Comparison of ENCODE assay signal across 15 cellular contexts in the genomic region with DNA sequence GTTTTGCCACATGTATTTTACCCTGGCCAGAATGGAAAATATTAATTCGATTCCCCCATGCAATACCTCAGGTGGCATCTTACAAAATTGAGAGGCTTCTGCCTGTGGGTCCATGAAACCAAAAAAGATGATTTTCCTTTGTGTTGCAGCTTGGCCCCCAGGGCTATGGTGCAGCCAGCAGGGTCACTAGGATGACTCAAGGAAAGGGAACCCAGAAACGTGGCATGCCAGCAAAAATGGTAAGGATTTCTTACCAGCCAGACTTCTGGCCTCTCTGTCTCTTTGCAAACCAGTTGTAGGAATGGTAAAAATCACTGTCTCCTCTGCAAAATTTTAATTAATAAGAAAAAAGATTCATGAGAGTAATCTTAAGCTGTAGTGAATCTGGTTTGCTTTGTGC. TPM values are rescaled to one million over a fixed set of nuclear protein-coding genes. Genes with fewer than 3 reads are reported as not detected.
DNase-seq lines count a peak whose midpoint lies in the region; ATAC-seq and TF ChIP-seq lines count a peak whose summit lies in the region.
"Had no signal": no experiment of that assay in that cellular context is flagged by ENCODE, and none has a peak within 500 bp of the region (broad histone marks: within the 10 kb centered on the region; RNA-seq: fewer than 3 reads in every experiment).

No MANE protein-coding gene starts in this region.

- H3F3A ChIP-seq in GM23338 (replicated peaks; ENCODE audit: low read depth) (no peaks in the 10 kb centered on the region), PC-3 (ENCODE audit: low read length, unreplicated experiment) (no peaks in the 10 kb centered on the region)

- CTCF ChIA-PET in PC-3 (lab: Charles Lee), result no interaction called here

- H4K20me1 ChIP-seq in GM23338 (replicated peaks; ENCODE audit: insufficient read depth), result no peaks in the 10 kb centered on the region
- no peaks in the 10 kb centered on the region for H4K20me1 ChIP-seq in PC-3 (ENCODE audit: low read length)
- H4K20me1 ChIP-seq: BLaER1 had no signal

- no peaks in the 10 kb centered on the region for H3K27me3 Mint-ChIP-seq in GM23338 (ENCODE audit: insufficient read depth, low read depth, poor library complexity)
- peaks cover 30 to 46% of the 10 kb centered on the region in 2 donors for H3K27me3 Mint-ChIP-seq in natural killer cell (ENCODE audit: low read depth in 2 of 2)

- no peak overlapping the region for H3K4me2 ChIP-seq in GM23338
- no peak overlapping the region for H3K4me2 ChIP-seq in PC-3 (ENCODE audit: low read length)
- H3K4me2 ChIP-seq: BLaER1 had no signal

- no peak overlapping the region; the same call in 1 of the 2 replicates for H3K27ac Mint-ChIP-seq in GM23338
- no peak overlapping the region for H3K27ac Mint-ChIP-seq in natural killer cell
- H3K27ac Mint-ChIP-seq: CD4-positive, CD25-positive, alpha-beta regulatory T cell had no signal

- H3K4me1 Mint-ChIP-seq in GM23338, result peaks cover 3% of the 10 kb centered on the region; the same call in 1 of the 3 replicates
- no peaks in the 10 kb centered on the region for H3K4me1 Mint-ChIP-seq in natural killer cell

- H3K27ac ChIP-seq in GM23338 (ENCODE audit: low read depth) (no peak overlapping the region), PC-3 (ENCODE audit: low read length) (no peak overlapping the region), iPS-20b (ENCODE audit: low read length) (no peak overlapping the region)
- H3K27ac ChIP-seq: BLaER1 had no signal

- H3K9me2 ChIP-seq in GM23338 (ENCODE audit: insufficient read depth) (no peaks in the 10 kb centered on the region), PC-3 (replicated peaks; ENCODE audit: low read length) (no peaks in the 10 kb centered on the region)

- DNase-seq in EH (ENCODE audit: low read depth) (peak; percentile 66), GM23338 (ENCODE audit: low spot score) (no peak), PC-3 (no peak), NCI-H2107 treated with DMSO at 0.1 percent for 48 hours (lab: John Stamatoyannopoulos, UW; ENCODE audit: unreplicated experiment) (no peak), NCI-H1092 (lab: John Stamatoyannopoulos, UW) (no peak), natural killer cell (no peak)
- DNase-seq: 8988T; AML-193; CD4-positive, CD25-positive, alpha-beta regulatory T cell; GDM1; GOT3 had no signal

- ATAC-seq in GM23338, result no peak
- no peak for ATAC-seq in PC-3
- ATAC-seq in natural killer cell, result no peak

- POLR2A ChIA-PET in PC-3 (lab: Charles Lee; ENCODE audit: unreplicated experiment), result no interaction called here

- BruUV-seq in PC-3 (replicated peaks; lab: Mats Ljungman, UMichigan), result no TSS peak

- H3K27me3 ChIP-seq in GM23338 (ENCODE audit: insufficient read depth) (no peaks in the 10 kb centered on the region), PC-3 (ENCODE audit: low read length) (no peaks in the 10 kb centered on the region), iPS-20b (ENCODE audit: insufficient read depth, low read length) (no peaks in the 10 kb centered on the region)
- H3K27me3 ChIP-seq: BLaER1 had no signal

- H3K9me3 ChIP-seq in PC-3 (ENCODE audit: low read length) (no peaks in the 10 kb centered on the region), iPS-20b (ENCODE audit: insufficient read depth, low read depth, low read length) (no peaks in the 10 kb centered on the region)
- H3K9me3 ChIP-seq: BLaER1, HAP-1 had no signal

- no peaks in the 10 kb centered on the region for H3K4me1 ChIP-seq in GM23338 (ENCODE audit: insufficient read depth)
- H3K4me1 ChIP-seq in PC-3 (ENCODE audit: insufficient read depth, low read length), result peaks cover 50% of the 10 kb centered on the region
- H3K4me1 ChIP-seq in iPS-20b (ENCODE audit: insufficient read depth, low read length), result peaks cover 3% of the 10 kb centered on the region; the same call in 1 of the 2 replicates
- H3K4me1 ChIP-seq: BLaER1 had no signal

- H2AFZ ChIP-seq in GM23338, result peak overlapping the region; percentile 84; the same call in 1 of the 2 replicates
- no peak overlapping the region for H2AFZ ChIP-seq in PC-3 (ENCODE audit: low read length)

- TF ChIP-seq CTCF in GM23338 (conservative IDR thresholded peaks at IDR 0.05; ENCODE audit: low read depth in 2 of 2) (no peak), PC-3 (conservative IDR thresholded peaks at IDR 0.05; ENCODE audit: low read depth, low read length) (no peak), natural killer cell (IDR thresholded peaks at IDR 0.05) (no peak)

- intact Hi-C loops in PC-3 (cut with micrococcal nuclease), result loop anchor here (10.0 kb wide), 1 partner anchor 268 kb away; the partner anchor contains the start of gene SLC18B1
- intact Hi-C loops in natural killer cell (cut with micrococcal nuclease), result no loop called here

- H3K36me3 Mint-ChIP-seq in GM23338 (ENCODE audit: low read depth), result no peaks in the 10 kb centered on the region
- H3K36me3 Mint-ChIP-seq in natural killer cell, result no peaks in the 10 kb centered on the region
- H3K36me3 Mint-ChIP-seq: CD4-positive, CD25-positive, alpha-beta regulatory T cell had no signal

- H3K9me3 Mint-ChIP-seq in GM23338, result no peaks in the 10 kb centered on the region
- H3K9me3 Mint-ChIP-seq in natural killer cell, result no peaks in the 10 kb centered on the region

- H3K79me2 ChIP-seq in GM23338 (replicated peaks; ENCODE audit: insufficient read depth), result no peaks in the 10 kb centered on the region
- H3K79me2 ChIP-seq in PC-3 (ENCODE audit: low read length), result no peaks in the 10 kb centered on the region

- H3K4me3 ChIP-seq in GM23338 (no peak overlapping the region), PC-3 (ENCODE audit: low read length) (no peak overlapping the region), iPS-20b (ENCODE audit: low read length) (no peak overlapping the region)
- H3K4me3 ChIP-seq: BLaER1, HAP-1 had no signal

- H3K9ac ChIP-seq in PC-3 (ENCODE audit: low read length) (0 out of 2 replicates have a peak overlapping the region, but pooled peaks have one; percentile 2), iPS-20b (ENCODE audit: low read depth, low read length) (peak overlapping the region; percentile 25; the same call in 1 of the 2 replicates)
- H3K9ac ChIP-seq: BLaER1 had no signal

- H3K4me3 Mint-ChIP-seq in GM23338 (no peak overlapping the region), natural killer cell (no peak overlapping the region)
- H3K4me3 Mint-ChIP-seq: CD4-positive, CD25-positive, alpha-beta regulatory T cell had no signal

- H3K36me3 ChIP-seq in GM23338 (ENCODE audit: insufficient read depth), result no peaks in the 10 kb centered on the region
- no peaks in the 10 kb centered on the region for H3K36me3 ChIP-seq in PC-3 (ENCODE audit: low read depth, low read length)
- no peaks in the 10 kb centered on the region for H3K36me3 ChIP-seq in iPS-20b (ENCODE audit: insufficient read depth, low read depth, low read length)
- H3K36me3 ChIP-seq: BLaER1, HAP-1 had no signal

TF ChIP-seq in GM23338, 12 proteins besides CTCF, POLR2A, EP300 and RAD21 (continues in another document):
- TF ChIP-seq REST (IDR thresholded peaks at IDR 0.05; ENCODE audit: unreplicated experiment), result no peak
- TF ChIP-seq STAT1 (IDR thresholded peaks at IDR 0.05; ENCODE audit: unreplicated experiment), result no peak
- no peak for TF ChIP-seq CREB1 (CRISPR knock-in tag; IDR thresholded peaks at IDR 0.05; ENCODE audit: low read depth)
- TF ChIP-seq, protein P1, sequence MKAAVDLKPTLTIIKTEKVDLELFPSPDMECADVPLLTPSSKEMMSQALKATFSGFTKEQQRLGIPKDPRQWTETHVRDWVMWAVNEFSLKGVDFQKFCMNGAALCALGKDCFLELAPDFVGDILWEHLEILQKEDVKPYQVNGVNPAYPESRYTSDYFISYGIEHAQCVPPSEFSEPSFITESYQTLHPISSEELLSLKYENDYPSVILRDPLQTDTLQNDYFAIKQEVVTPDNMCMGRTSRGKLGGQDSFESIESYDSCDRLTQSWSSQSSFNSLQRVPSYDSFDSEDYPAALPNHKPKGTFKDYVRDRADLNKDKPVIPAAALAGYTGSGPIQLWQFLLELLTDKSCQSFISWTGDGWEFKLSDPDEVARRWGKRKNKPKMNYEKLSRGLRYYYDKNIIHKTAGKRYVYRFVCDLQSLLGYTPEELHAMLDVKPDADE (IDR thresholded peaks at IDR 0.05), result no peak

RNA-seq across cellular contexts. Expression of gene TAAR9, which starts 11.6 kb away (rescaled TPM):
- total RNA-seq in GM23338 (2014; rRNA removed; shearing (Covaris generic)), result not detected in 2 replicates
- polyA plus RNA-seq in GM23338 (2016; fragmentation: Nextera tagmentation; extraction: Ambion mirVana), result not detected in 2 replicates
- total RNA-seq in PC-3 (2014; rRNA removed) (not detected in 2 replicates), natural killer cell (not detected)
- total RNA-seq: CD4-positive, CD25-positive, alpha-beta regulatory T cell; Daoy had no signal
- polyA plus RNA-seq: CD4-positive, CD25-positive, alpha-beta regulatory T cell had no signal

RNA-seq across cellular contexts. Expression of gene STX7, which starts 13.5 kb away (rescaled TPM):
- 19.6 and 22.4 TPM in 2 replicates for total RNA-seq in GM23338 (2014; rRNA removed; shearing (Covaris generic))
- 21.4 and 28.8 TPM in 2 replicates for polyA plus RNA-seq in GM23338 (2016; fragmentation: Nextera tagmentation; extraction: Ambion mirVana)
- 17.3 and 27.4 TPM in 2 replicates for total RNA-seq in PC-3 (2014; rRNA removed)
- total RNA-seq in natural killer cell, result 10 to 100 TPM; 37.3 to 49.9 (median 39.5) TPM

RNA-seq across cellular contexts. Expression of gene TAAR8, which starts 26.0 kb away (rescaled TPM):
- total RNA-seq in GM23338 (2014; rRNA removed; shearing (Covaris generic)), result not detected in 2 replicates
- not detected in 2 replicates for polyA plus RNA-seq in GM23338 (2016; fragmentation: Nextera tagmentation; extraction: Ambion mirVana)
- total RNA-seq in PC-3 (2014; rRNA removed) (not detected in 2 replicates), natural killer cell (not detected)
- total RNA-seq: CD4-positive, CD25-positive, alpha-beta regulatory T cell; Daoy had no signal
- polyA plus RNA-seq: CD4-positive, CD25-positive, alpha-beta regulatory T cell had no signal

RNA-seq across cellular contexts. Expression of gene TAAR6, which starts 43.7 kb away (rescaled TPM):
- not detected in 2 replicates for total RNA-seq in GM23338 (2014; rRNA removed; shearing (Covaris generic))
- polyA plus RNA-seq in GM23338 (2016; fragmentation: Nextera tagmentation; extraction: Ambion mirVana), result not detected in 2 replicates
- total RNA-seq in PC-3 (2014; rRNA removed) (not detected in 2 replicates), natural killer cell (not detected)
- total RNA-seq: CD4-positive, CD25-positive, alpha-beta regulatory T cell; Daoy had no signal
- polyA plus RNA-seq: CD4-positive, CD25-positive, alpha-beta regulatory T cell had no signal
